In the genomic region with DNA sequence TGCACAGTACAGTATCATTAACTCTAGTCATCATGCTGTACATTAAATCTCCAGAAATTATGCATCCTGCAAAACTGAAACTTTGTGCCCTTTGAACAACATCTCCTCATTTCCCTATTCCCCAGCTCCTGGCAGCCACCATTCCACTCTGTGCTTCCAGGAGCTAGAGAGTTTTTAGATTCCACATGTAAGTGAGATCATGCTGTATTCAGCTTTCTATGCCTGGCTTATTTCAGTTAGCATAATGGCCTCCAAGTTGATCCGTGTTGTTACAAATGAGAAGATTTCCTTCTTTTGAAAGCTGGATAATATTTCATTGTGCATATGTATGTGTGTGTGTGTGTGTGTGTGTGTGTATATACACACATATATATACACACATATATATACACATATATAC, we compare ENCODE assay signal across 34 cellular contexts.
"Had no signal": no experiment of that assay in that cellular context is flagged by ENCODE, and none has a peak within 500 bp of the region (broad histone marks: within the 10 kb centered on the region; RNA-seq: fewer than 3 reads in every experiment).

No MANE protein-coding gene starts in this region.

- H3K4me3 ChIP-seq: MG63 had no signal

- H3K36me3 ChIP-seq: MG63 had no signal

- H3K9me3 ChIP-seq: MG63 had no signal

- H3K27ac ChIP-seq: KMS-11 had no signal

- DNase-seq: Karpas-422, Kasumi-1, MG63, MM.1S, MV-4-11, NCI-H1048, NCI-H1092, NCI-H1092 treated with DMSO at 0.1 percent for 48 hours, NCI-H1105, NCI-H1105 treated with DMSO at 0.1 percent for 48 hours, NCI-H1417, NCI-H1417 treated with DMSO at 0.1 percent for 48 hours, NCI-H1436, NCI-H1436 treated with DMSO at 0.1 percent for 48 hours, NCI-H146, NCI-H1694, NCI-H1694 treated with DMSO at 0.1 percent for 48 hours, NCI-H187, NCI-H187 treated with DMSO at 0.1 percent for 48 hours, NCI-H1930, NCI-H2029, NCI-H2029 treated with DMSO at 0.1 percent for 48 hours, NCI-H2081, NCI-H2081 treated with DMSO at 0.1 percent for 48 hours, NCI-H2107, NCI-H2171, NCI-H2171 treated with DMSO at 0.1 percent for 48 hours, NCI-H2227 treated with DMSO at 0.1 percent for 48 hours, NCI-H226, NCI-H345, NCI-H446, NCI-H446 treated with DMSO at 0.1 percent for 48 hours, NCI-H510A had no signal

- H3K27me3 ChIP-seq: MG63 had no signal
